Comparison of ENCODE assay signal across 15 cellular contexts in the genomic region with DNA sequence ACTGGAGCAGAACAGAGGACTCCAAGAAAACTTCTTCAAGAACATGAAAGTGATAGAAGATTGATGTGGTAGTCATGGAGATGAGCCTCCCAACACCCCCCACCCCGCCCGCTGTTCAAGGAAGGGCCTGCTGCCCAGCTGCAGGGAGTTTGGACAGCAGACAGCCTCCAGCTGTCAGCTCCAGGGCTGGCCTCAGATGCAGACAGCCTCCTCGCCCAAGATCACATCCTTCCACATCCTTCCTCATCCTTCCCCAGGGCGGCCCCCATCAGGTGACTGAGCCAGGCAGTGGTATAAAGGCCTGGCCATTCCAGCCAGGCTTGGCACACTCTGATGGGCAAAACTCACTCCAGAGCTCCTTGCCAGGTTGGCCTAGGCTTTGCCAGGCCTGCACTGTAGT.
"Had no signal": no experiment of that assay in that cellular context is flagged by ENCODE, and none has a peak within 500 bp of the region (broad histone marks: within the 10 kb centered on the region; RNA-seq: fewer than 3 reads in every experiment).

No MANE protein-coding gene starts in this region.

- ATAC-seq: activated CD4-positive, alpha-beta T cell treated with anti-CD3 and anti-CD28 coated beads for 36 hours; right lobe of liver; stimulated activated naive CD8-positive, alpha-beta T cell treated with anti-CD3 and anti-CD28 coated beads, Interleukin-15, amount 100 ng/mL, for 72 hours; T-helper 17 cell; upper lobe of right lung had no signal

- H3K36me3 Mint-ChIP-seq: activated naive CD4-positive, alpha-beta T cell treated with anti-CD3 and anti-CD28 coated beads, Interleukin-2, amount 10 ng/mL, durations not matched to agents 7 days and 5 days; brain had no signal

- H3K9me3 ChIP-seq: left ventricle myocardium inferior, right lobe of liver, spleen, upper lobe of right lung had no signal

- H3K27ac Mint-ChIP-seq: activated CD4-positive, alpha-beta T cell treated with anti-CD3 and anti-CD28 coated beads for 36 hours; activated naive CD4-positive, alpha-beta T cell treated with anti-CD3 and anti-CD28 coated beads, Interleukin-2, amount 10 ng/mL, durations not matched to agents 7 days and 5 days; brain; nephron progenitor cell had no signal

- H3K36me3 ChIP-seq: left ventricle myocardium inferior, right lobe of liver, spleen, upper lobe of right lung had no signal

- H3K4me3 Mint-ChIP-seq: activated CD4-positive, alpha-beta T cell treated with anti-CD3 and anti-CD28 coated beads for 36 hours; activated naive CD4-positive, alpha-beta T cell treated with anti-CD3 and anti-CD28 coated beads, Interleukin-2, amount 10 ng/mL, durations not matched to agents 7 days and 5 days; nephron progenitor cell; stimulated activated naive CD8-positive, alpha-beta T cell treated with anti-CD3 and anti-CD28 coated beads, Interleukin-15, amount 100 ng/mL, for 72 hours; T-helper 17 cell had no signal

- H3K4me3 ChIP-seq: hepatocyte, left ventricle myocardium inferior, right lobe of liver, spleen, upper lobe of right lung had no signal

- H3K9me3 Mint-ChIP-seq: activated naive CD4-positive, alpha-beta T cell treated with anti-CD3 and anti-CD28 coated beads, Interleukin-2, amount 10 ng/mL, durations not matched to agents 7 days and 5 days; brain; nephron progenitor cell; stimulated activated naive CD8-positive, alpha-beta T cell treated with anti-CD3 and anti-CD28 coated beads, Interleukin-15, amount 100 ng/mL, for 72 hours had no signal

- H3K27me3 ChIP-seq: hepatocyte, right lobe of liver, spleen, upper lobe of right lung had no signal

- DNase-seq: activated CD4-positive, alpha-beta T cell treated with anti-CD3 and anti-CD28 coated beads for 36 hours; activated CD8-positive, alpha-beta memory T cell treated with anti-CD3 and anti-CD28 coated beads for 24 hours; activated naive CD4-positive, alpha-beta T cell treated with anti-CD3 and anti-CD28 coated beads, Interleukin-2, amount 10 ng/mL, durations not matched to agents 7 days and 5 days; cerebellar nuclear complex; effector CD8-positive, alpha-beta T cell; islet precursor cell; left ventricle myocardium inferior; nephron progenitor cell; right lobe of liver; spleen; stimulated activated naive CD8-positive, alpha-beta T cell treated with anti-CD3 and anti-CD28 coated beads, Interleukin-15, amount 100 ng/mL, for 72 hours; T-helper 17 cell; upper lobe of right lung had no signal

- H3K27me3 Mint-ChIP-seq: activated CD4-positive, alpha-beta T cell treated with anti-CD3 and anti-CD28 coated beads for 36 hours; stimulated activated naive CD8-positive, alpha-beta T cell treated with anti-CD3 and anti-CD28 coated beads, Interleukin-15, amount 100 ng/mL, for 72 hours; T-helper 17 cell had no signal

- H3K27ac ChIP-seq: hepatocyte, left ventricle myocardium inferior, right lobe of liver, spleen, upper lobe of right lung had no signal
